ENCODE assay signal across 17 cellular contexts in genomic region chr7:123673137-123673732, GRCh38. TPM values are rescaled to one million over a fixed set of nuclear protein-coding genes. Genes with fewer than 3 reads are reported as not detected.
DNase-seq lines count a peak whose midpoint lies in the region; ATAC-seq, FAIRE-seq and TF ChIP-seq lines count a peak whose summit lies in the region.
"Had no signal": no experiment of that assay in that cellular context is flagged by ENCODE, and none has a peak within 500 bp of the region (broad histone marks: within the 10 kb centered on the region; RNA-seq: fewer than 3 reads in every experiment).

No MANE protein-coding gene starts in this region.

- DNase-seq in cardiac muscle cell (ENCODE audit: low read depth in 1 of 2, low spot score in 1 of 2) (no peak), left cardiac atrium (no peak), bronchial epithelial cell (ENCODE audit: low read depth) (peak; percentile 11), left colon (no peak), tibial artery (no peak)
- DNase-seq: DMS153, EL, NCI-H1048, NCI-H446, PC-3, SHP77 treated with DMSO at 0.1 percent for 48 hours had no signal

- H3K4me3 ChIP-seq in cardiac muscle cell (no peak overlapping the region), bronchial epithelial cell (ENCODE audit: low read depth, low read length) (no peak overlapping the region), skeletal muscle tissue (ENCODE audit: low read length in 3 of 3) (peak overlapping the region in 1 of 3 donors; percentile 11), tibial artery (no peak overlapping the region)

- H3K36me3 ChIP-seq in cardiac muscle cell (no peaks in the 10 kb centered on the region), bronchial epithelial cell (ENCODE audit: control insufficient read depth, insufficient read depth, low read length) (no peaks in the 10 kb centered on the region), skeletal muscle tissue (ENCODE audit: control insufficient read depth in 3 of 3, insufficient read depth in 3 of 3, low read length in 3 of 3) (no peaks in the 10 kb centered on the region), tibial artery (no peaks in the 10 kb centered on the region)

- no peak for FAIRE-seq in bronchial epithelial cell (lab: Jason Lieb, UNC)

- no peak overlapping the region for H3K9ac ChIP-seq in skeletal muscle tissue (ENCODE audit: low read depth in 1 of 3, low read length in 3 of 3)

- H3K27me3 ChIP-seq in cardiac muscle cell (no peaks in the 10 kb centered on the region), bronchial epithelial cell (ENCODE audit: control insufficient read depth, insufficient read depth, low read length) (no peaks in the 10 kb centered on the region), skeletal muscle tissue (ENCODE audit: control insufficient read depth in 3 of 3, insufficient read depth in 3 of 3, low read length in 3 of 3) (no peaks in the 10 kb centered on the region), tibial artery (no peaks in the 10 kb centered on the region)

- TF ChIP-seq CTCF in cardiac muscle cell (IDR thresholded peaks at IDR 0.05; ENCODE audit: low read depth, low read length) (no peak), bronchial epithelial cell (IDR thresholded peaks at IDR 0.05; ENCODE audit: insufficient read depth, low read length, severe bottlenecking) (no peak), tibial artery (IDR thresholded peaks at IDR 0.05) (no peak)

- intact Hi-C loops in left cardiac atrium (cut with DNase I) = no loop called here
- intact Hi-C loops in left colon (cut with DNase I, micrococcal nuclease) = no loop called here
- intact Hi-C loops in tibial artery (cut with DNase I; ENCODE audit: low total_unique reads) = no loop called here

- ATAC-seq in left cardiac atrium (no peak), left colon (peak; percentile 14), GM18858 (IDR thresholded peaks at IDR 0.05; ENCODE audit: unreplicated experiment) (no peak), HG02588 (IDR thresholded peaks at IDR 0.05; ENCODE audit: unreplicated experiment) (no peak)
- ATAC-seq: PC-3 had no signal

- peak overlapping the region; percentile 84 for H3K27ac ChIP-seq in cardiac muscle cell
- peak overlapping the region; percentile 69 for H3K27ac ChIP-seq in skeletal muscle tissue (ENCODE audit: low read depth, low read length)
- no peak overlapping the region for H3K27ac ChIP-seq in tibial artery
- H3K27ac ChIP-seq: C4-2B had no signal

- H3K4me1 ChIP-seq in cardiac muscle cell (ENCODE audit: low read depth) (peaks cover 19% of the 10 kb centered on the region), skeletal muscle tissue (ENCODE audit: control insufficient read depth in 3 of 3, insufficient read depth in 3 of 3, low read length in 3 of 3) (peaks cover 9 to 44% (median 23%) of the 10 kb centered on the region in 3 donors), tibial artery (peaks cover 0 to 15% (median 0%) of the 10 kb centered on the region in 4 donors)

- H3K9me3 ChIP-seq in cardiac muscle cell (ENCODE audit: low read depth) (no peaks in the 10 kb centered on the region), skeletal muscle tissue (ENCODE audit: control insufficient read depth in 3 of 3, low read length in 3 of 3) (no peaks in the 10 kb centered on the region), tibial artery (no peaks in the 10 kb centered on the region)

RNA-seq across cellular contexts. Expression of gene LMOD2, which starts 17.6 kb away (rescaled TPM):
- total RNA-seq in cardiac muscle cell (19.7 and 24.3 TPM in 2 replicates), left cardiac atrium (100 to 1,000 TPM; 220 to 376 TPM), bronchial epithelial cell (not detected in 2 replicates), left colon (not detected), skeletal muscle tissue (34.4 TPM)
- 13.6 and 19.8 TPM in 2 replicates for polyA plus RNA-seq in cardiac muscle cell
- total RNA-seq: A172, H4, PC-3 had no signal

Comparison
In these comparisons a context has a peak if more than half of its experiments do, and no peak if none do; other contexts are left out.
1. H3K27ac ChIP-seq: peak in cardiac muscle cell (single experiment) and skeletal muscle tissue (single experiment); none in tibial artery (0 of 2).
2. RNA of gene LMOD2, which starts 17.6 kb away (total RNA-seq): 220 to 376 TPM in left cardiac atrium, 34.4 TPM in skeletal muscle tissue (single experiment) and 19.7 to 24.3 TPM in cardiac muscle cell; not detected in bronchial epithelial cell and not detected in left colon; every median in the first group is over 10 times any median in the second.